Comparison of ENCODE assay signal across 9 cellular contexts in genomic region chr17:77325537-77325825, GRCh38.
DNase-seq lines count a peak whose midpoint lies in the region; ATAC-seq, FAIRE-seq and TF ChIP-seq lines count a peak whose summit lies in the region.
"Had no signal": no experiment of that assay in that cellular context is flagged by ENCODE, and none has a peak within 500 bp of the region (broad histone marks: within the 10 kb centered on the region; RNA-seq: fewer than 3 reads in every experiment).

No MANE protein-coding gene starts in this region.

- peaks cover 54% of the 10 kb centered on the region for H4K20me1 ChIP-seq in keratinocyte (ENCODE audit: control insufficient read depth, extremely low read depth, insufficient read depth, low read length)

- H3K27ac ChIP-seq in CD4-positive, CD25-positive, alpha-beta regulatory T cell (ENCODE audit: insufficient read depth, low read length, poor library complexity, severe bottlenecking): peak overlapping the region; percentile 58
- H3K27ac ChIP-seq in KOPT-K1 (ENCODE audit: low read depth, low read length, poor library complexity, severe bottlenecking): peak overlapping the region; percentile 53
- H3K27ac ChIP-seq in keratinocyte (ENCODE audit: control insufficient read depth, insufficient read depth, low read length): peak overlapping the region; percentile 95

- no peak for TF ChIP-seq CTCF in keratinocyte (optimal IDR thresholded peaks at IDR 0.05 in 1 of 3, IDR thresholded peaks at IDR 0.05 in 1 of 3, conservative IDR thresholded peaks at IDR 0.05 in 1 of 3; ENCODE audit: extremely low read depth in 1 of 3, insufficient read depth in 2 of 3, low read length in 3 of 3)

- H3K79me2 ChIP-seq in keratinocyte (ENCODE audit: control insufficient read depth, insufficient read depth, low read length): peaks cover 90% of the 10 kb centered on the region

- dilution Hi-C loops in keratinocyte (cut with MboI; ENCODE audit: extremely low pct_ligation_motif_present, low sequenced_read_pairs): no loop called here

- H3K9me3 Mint-ChIP-seq in CD4-positive, CD25-positive, alpha-beta regulatory T cell: peaks cover 0 to 1% (median 0%) of the 10 kb centered on the region in 7 donors

- no peak overlapping the region for H3K4me3 ChIP-seq in CD4-positive, CD25-positive, alpha-beta regulatory T cell (ENCODE audit: low read depth, low read length)
- H3K4me3 ChIP-seq in keratinocyte (ENCODE audit: control insufficient read depth in 2 of 3, extremely low read depth in 1 of 3, insufficient read depth in 2 of 3, low read depth in 1 of 3, low read length in 3 of 3): no peak overlapping the region
- H3K4me3 ChIP-seq: dorsolateral prefrontal cortex had no signal

- no peaks in the 10 kb centered on the region for H3K27me3 Mint-ChIP-seq in CD4-positive, CD25-positive, alpha-beta regulatory T cell

- H3K9ac ChIP-seq in keratinocyte (ENCODE audit: control insufficient read depth, extremely low read depth, insufficient read depth, low read length): peak overlapping the region; percentile 66

- H3K9me1 ChIP-seq in keratinocyte (ENCODE audit: control insufficient read depth, extremely low read depth, insufficient read depth, low read length): peaks cover 14% of the 10 kb centered on the region

- no peaks in the 10 kb centered on the region for H3K27me3 ChIP-seq in CD4-positive, CD25-positive, alpha-beta regulatory T cell (ENCODE audit: control insufficient read depth, insufficient read depth, low read length)
- no peaks in the 10 kb centered on the region for H3K27me3 ChIP-seq in keratinocyte (ENCODE audit: control insufficient read depth, extremely low read depth, insufficient read depth, low read length)
- H3K27me3 ChIP-seq: dorsolateral prefrontal cortex had no signal

- peak in 1 of 2 donors; percentile 18 for ATAC-seq in CD4-positive, CD25-positive, alpha-beta regulatory T cell (ENCODE audit: low read depth in 2 of 2)
- peak; percentile 16 for ATAC-seq in GM19467 (IDR thresholded peaks at IDR 0.05; ENCODE audit: unreplicated experiment)
- no peak for ATAC-seq in left lobe of liver

- H3K27ac Mint-ChIP-seq in CD4-positive, CD25-positive, alpha-beta regulatory T cell: peak overlapping the region in 2 of 3 donors; percentile 82 to 91

- H3K4me1 Mint-ChIP-seq in CD4-positive, CD25-positive, alpha-beta regulatory T cell: peaks cover 10 to 56% (median 28%) of the 10 kb centered on the region in 4 donors

- H3K4me2 ChIP-seq in keratinocyte (ENCODE audit: control insufficient read depth, extremely low read depth, insufficient read depth, low read depth, low read length): no peak overlapping the region

- no peak for DNase-seq in CD4-positive, CD25-positive, alpha-beta regulatory T cell
- DNase-seq in keratinocyte (ENCODE audit: low read depth, low spot score) (no peak), CD1c-positive myeloid dendritic cell (ENCODE audit: extremely low spot score) (no peak), left lobe of liver (ENCODE audit: low spot score) (no peak), GDM1 (lab: John Stamatoyannopoulos, UW) (no peak)
- no peak for DNase-seq in stimulated activated CD4-positive, alpha-beta T cell treated with anti-CD3 and anti-CD28 coated beads, Interleukin-12 subunit alpha, Interleukin-12 subunit beta, amount 100 ng/mL, for 4 hours

- H3K36me3 ChIP-seq in CD4-positive, CD25-positive, alpha-beta regulatory T cell (ENCODE audit: control insufficient read depth, insufficient read depth, low read length): no peaks in the 10 kb centered on the region
- H3K36me3 ChIP-seq in KOPT-K1 (ENCODE audit: insufficient read depth, low read length) (no peaks in the 10 kb centered on the region), keratinocyte (ENCODE audit: control insufficient read depth in 2 of 2, extremely low read depth in 1 of 2, insufficient read depth in 2 of 2, low read length in 2 of 2) (peaks cover 17 to 25% of the 10 kb centered on the region in 2 experiments)

- FAIRE-seq in keratinocyte (lab: Jason Lieb, UNC): no peak

- H3K4me1 ChIP-seq in CD4-positive, CD25-positive, alpha-beta regulatory T cell (ENCODE audit: control insufficient read depth, insufficient read depth, low read length, poor library complexity, severe bottlenecking): peaks cover 33% of the 10 kb centered on the region
- H3K4me1 ChIP-seq in keratinocyte (ENCODE audit: control insufficient read depth, extremely low read depth, insufficient read depth, low read length): peaks cover 57% of the 10 kb centered on the region

- H3K9me3 ChIP-seq in CD4-positive, CD25-positive, alpha-beta regulatory T cell (ENCODE audit: control insufficient read depth in 2 of 2, low read length in 2 of 2): no peaks in the 10 kb centered on the region
- H3K9me3 ChIP-seq in KOPT-K1 (ENCODE audit: insufficient read depth, low read length, poor library complexity, severe bottlenecking): no peaks in the 10 kb centered on the region
- H3K9me3 ChIP-seq in keratinocyte (ENCODE audit: control insufficient read depth, low read depth, low read length): no peaks in the 10 kb centered on the region

- no peaks in the 10 kb centered on the region for H3K36me3 Mint-ChIP-seq in CD4-positive, CD25-positive, alpha-beta regulatory T cell

- H3K4me3 Mint-ChIP-seq in CD4-positive, CD25-positive, alpha-beta regulatory T cell: peak overlapping the region in 2 of 4 donors; percentile 28 to 34

- no peak overlapping the region for H2AFZ ChIP-seq in keratinocyte (ENCODE audit: control insufficient read depth, low read length)
